ENCODE assay signal across 20 cellular contexts in the genomic region with DNA sequence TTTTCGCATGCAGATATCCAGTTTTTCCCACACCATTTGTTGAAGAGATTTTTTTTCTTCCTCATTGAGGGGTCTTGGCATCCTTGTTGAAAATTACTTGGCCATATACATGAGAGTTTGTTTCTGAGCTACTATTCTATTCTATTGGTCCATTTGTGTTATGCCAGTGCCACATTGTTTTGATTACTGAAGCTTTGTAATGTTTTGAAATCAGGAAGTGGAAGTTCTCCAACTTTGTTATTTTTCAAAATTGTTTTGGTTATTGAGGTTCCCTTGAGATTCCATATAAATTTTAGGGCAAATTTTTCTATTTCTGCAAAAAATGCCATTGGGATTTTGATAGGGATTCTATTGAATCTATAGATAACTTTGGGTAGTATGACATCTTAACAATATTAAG.
"Had no signal": no experiment of that assay in that cellular context is flagged by ENCODE, and none has a peak within 500 bp of the region (broad histone marks: within the 10 kb centered on the region; RNA-seq: fewer than 3 reads in every experiment).

No MANE protein-coding gene starts in this region.

- H3K27me3 ChIP-seq: colonic mucosa, esophagus squamous epithelium, gastrocnemius medialis, heart right ventricle, left lung had no signal

- H3K9me3 ChIP-seq: colonic mucosa, lower lobe of right lung, mucosa of descending colon had no signal

- H3K27ac ChIP-seq: colonic mucosa, epithelial cell of prostate, esophagus squamous epithelium, gastrocnemius medialis, heart right ventricle, left lung, lower lobe of right lung had no signal

- H3K36me3 ChIP-seq: colonic mucosa, esophagus squamous epithelium, gastrocnemius medialis, heart right ventricle, left lung, lower lobe of right lung had no signal

- DNase-seq: cerebellar nuclear complex; colonic mucosa; cortex of kidney; effector CD8-positive, alpha-beta T cell; erythroblast; esophagus squamous epithelium; foreskin melanocyte; gastrocnemius medialis; glutamatergic neuron; head of caudate nucleus; heart right ventricle; hippocampal formation; left cardiac atrium; left lung; left ventricle myocardium superior; lower lobe of right lung; mesenchymal stem cell; mucosa of descending colon; naive B cell had no signal

- H3K4me3 ChIP-seq: colonic mucosa, esophagus squamous epithelium, gastrocnemius medialis, heart right ventricle, left lung, lower lobe of right lung, mucosa of descending colon had no signal

- H3K4me1 ChIP-seq: colonic mucosa, esophagus squamous epithelium, heart right ventricle, left lung, lower lobe of right lung had no signal
